ENCODE assay signal across 11 cellular contexts in genomic region chr11:75371930-75372876, GRCh38. TPM values are rescaled to one million over a fixed set of nuclear protein-coding genes. Genes with fewer than 3 reads are reported as not detected.
DNase-seq lines count a peak whose midpoint lies in the region; ATAC-seq and TF ChIP-seq lines count a peak whose summit lies in the region.
"Had no signal": no experiment of that assay in that cellular context is flagged by ENCODE, and none has a peak within 500 bp of the region (broad histone marks: within the 10 kb centered on the region; RNA-seq: fewer than 3 reads in every experiment).

No MANE protein-coding gene starts in this region.

- WGBS in right lobe of liver (ENCODE audit: insufficient coverage, low coverage, low lambda C conversion rate, missing lambda C conversion rate): 27% methylated on average over 6 of the region's 8 CpGs
- WGBS in upper lobe of left lung, 2 donors: 30 to 41% methylated on average over 8 of the region's 8 CpGs

- TF ChIP-seq EP300 in upper lobe of left lung (IDR thresholded peaks at IDR 0.05): peak in 1 of 4 donors; percentile 77

- H3K9me3 Mint-ChIP-seq in T-helper 2 cell treated with Interferon-gamma antibody and Interleukin-4, amounts not matched to agents 5 μg/mL and 100 μg/mL, for 36 hours: peaks cover 4% of the 10 kb centered on the region
- H3K9me3 Mint-ChIP-seq in activated T-helper 1 cell treated with anti-CD3 and anti-CD28 coated beads, Interleukin-12 subunit alpha, Interleukin-12 subunit beta, Interleukin-2, Interleukin-4 antibody, amounts not matched to agents 30 ng/mL and 10 ng/mL and 1 ng/mL, durations not matched to agents 14 hours and 24 hours and 36 hours: no peaks in the 10 kb centered on the region

- peak overlapping the region; percentile 24 for H3K4me3 Mint-ChIP-seq in T-helper 2 cell treated with Interferon-gamma antibody and Interleukin-4, amounts not matched to agents 5 μg/mL and 100 μg/mL, for 36 hours
- no peak overlapping the region for H3K4me3 Mint-ChIP-seq in activated T-helper 1 cell treated with anti-CD3 and anti-CD28 coated beads, Interleukin-12 subunit alpha, Interleukin-12 subunit beta, Interleukin-2, Interleukin-4 antibody, amounts not matched to agents 30 ng/mL and 10 ng/mL and 1 ng/mL, durations not matched to agents 14 hours and 24 hours and 36 hours
- H3K4me3 Mint-ChIP-seq: activated B cell treated with CpG ODN at 0.5 μM for 24 hours had no signal

- no peak for DNase-seq in T-helper 2 cell treated with Interferon-gamma antibody and Interleukin-4, amounts not matched to agents 5 μg/mL and 100 μg/mL, for 36 hours (ENCODE audit: low spot score)
- DNase-seq in T-helper 2 cell (no peak), RWPE2 (ENCODE audit: low spot score) (no peak), right lobe of liver (no peak), upper lobe of left lung (peak in 1 of 2 donors; percentile 48)
- DNase-seq in activated T-helper 1 cell treated with anti-CD3 and anti-CD28 coated beads, Interleukin-12 subunit alpha, Interleukin-12 subunit beta, Interleukin-2, Interleukin-4 antibody, amounts not matched to agents 30 ng/mL and 10 ng/mL and 1 ng/mL, durations not matched to agents 14 hours and 24 hours and 36 hours (ENCODE audit: low spot score): no peak
- no peak for DNase-seq in activated effector memory CD4-positive, alpha-beta T cell treated with Interleukin-2 at 50 U/mL for 16 hours
- no peak for DNase-seq in activated naive CD4-positive, alpha-beta T cell treated with anti-CD3 and anti-CD28 coated beads, Interleukin-2, amount 50 U/mL, for 16 hours
- DNase-seq: activated B cell treated with CpG ODN at 0.5 μM for 24 hours; NK-92 treated with Interleukin-12 subunit alpha and Interleukin-12 subunit beta, amount 100 ng/mL, for 24 hours had no signal

- no peak overlapping the region for H3K27ac ChIP-seq in RWPE2 (ENCODE audit: poor library complexity, severe bottlenecking)
- H3K27ac ChIP-seq in right lobe of liver: no peak overlapping the region
- peak overlapping the region; percentile 65 to 83 (median 76) for H3K27ac ChIP-seq in upper lobe of left lung
- H3K27ac ChIP-seq: neutrophil had no signal

- H3K4me3 ChIP-seq in RWPE2 (ENCODE audit: severe bottlenecking): no peak overlapping the region
- H3K4me3 ChIP-seq in right lobe of liver: no peak overlapping the region
- no peak overlapping the region for H3K4me3 ChIP-seq in upper lobe of left lung

- peak overlapping the region; percentile 5 for H3K27ac Mint-ChIP-seq in T-helper 2 cell treated with Interferon-gamma antibody and Interleukin-4, amounts not matched to agents 5 μg/mL and 100 μg/mL, for 36 hours
- no peak overlapping the region for H3K27ac Mint-ChIP-seq in activated T-helper 1 cell treated with anti-CD3 and anti-CD28 coated beads, Interleukin-12 subunit alpha, Interleukin-12 subunit beta, Interleukin-2, Interleukin-4 antibody, amounts not matched to agents 30 ng/mL and 10 ng/mL and 1 ng/mL, durations not matched to agents 14 hours and 24 hours and 36 hours
- H3K27ac Mint-ChIP-seq: activated B cell treated with CpG ODN at 0.5 μM for 24 hours had no signal

- TF ChIP-seq CTCF in RWPE2 (IDR thresholded peaks at IDR 0.05; ENCODE audit: poor library complexity, severe bottlenecking) (no peak), right lobe of liver (IDR thresholded peaks at IDR 0.05) (no peak), upper lobe of left lung (IDR thresholded peaks at IDR 0.05) (no peak)

- H3K4me1 ChIP-seq in RWPE2 (ENCODE audit: insufficient read depth, poor library complexity, severe bottlenecking) (peaks cover 7% of the 10 kb centered on the region), right lobe of liver (peaks cover 0 to 19% (median 5%) of the 10 kb centered on the region in 4 donors), upper lobe of left lung (peaks cover 23 to 50% (median 31%) of the 10 kb centered on the region in 4 donors)

- H3K36me3 ChIP-seq in RWPE2 (ENCODE audit: low read depth): no peaks in the 10 kb centered on the region
- H3K36me3 ChIP-seq in right lobe of liver: no peaks in the 10 kb centered on the region
- H3K36me3 ChIP-seq in upper lobe of left lung: no peaks in the 10 kb centered on the region
- H3K36me3 ChIP-seq: neutrophil had no signal

- no peaks in the 10 kb centered on the region for H3K27me3 Mint-ChIP-seq in T-helper 2 cell treated with Interferon-gamma antibody and Interleukin-4, amounts not matched to agents 5 μg/mL and 100 μg/mL, for 36 hours (ENCODE audit: low read depth)
- H3K27me3 Mint-ChIP-seq in activated T-helper 1 cell treated with anti-CD3 and anti-CD28 coated beads, Interleukin-12 subunit alpha, Interleukin-12 subunit beta, Interleukin-2, Interleukin-4 antibody, amounts not matched to agents 30 ng/mL and 10 ng/mL and 1 ng/mL, durations not matched to agents 14 hours and 24 hours and 36 hours (ENCODE audit: insufficient read depth): no peaks in the 10 kb centered on the region

- intact Hi-C loops in right lobe of liver (cut with DNase I): no loop called here
- intact Hi-C loops in activated T-helper 1 cell treated with anti-CD3 and anti-CD28 coated beads, Interleukin-12 subunit alpha, Interleukin-12 subunit beta, Interleukin-2, Interleukin-4 antibody, amounts not matched to agents 30 ng/mL and 10 ng/mL and 1 ng/mL, durations not matched to agents 14 hours and 24 hours and 36 hours (cut with micrococcal nuclease): no loop called here

- ATAC-seq in RWPE2 (ENCODE audit: low read depth): peak; percentile 98
- peak; percentile 77 to 93 (median 84) for ATAC-seq in right lobe of liver
- peak; percentile 74 to 83 for ATAC-seq in upper lobe of left lung (ENCODE audit: low FRiP score in 2 of 2)

- H3K9me3 ChIP-seq in RWPE2 (ENCODE audit: severe bottlenecking) (no peaks in the 10 kb centered on the region), right lobe of liver (no peaks in the 10 kb centered on the region), upper lobe of left lung (no peaks in the 10 kb centered on the region)
- H3K9me3 ChIP-seq: neutrophil had no signal

- H3K27me3 ChIP-seq in RWPE2 (ENCODE audit: insufficient read depth, poor library complexity, severe bottlenecking) (no peaks in the 10 kb centered on the region), right lobe of liver (no peaks in the 10 kb centered on the region), upper lobe of left lung (no peaks in the 10 kb centered on the region)
- H3K27me3 ChIP-seq: neutrophil had no signal

- H3K4me1 Mint-ChIP-seq in T-helper 2 cell treated with Interferon-gamma antibody and Interleukin-4, amounts not matched to agents 5 μg/mL and 100 μg/mL, for 36 hours (ENCODE audit: low read depth): peaks cover 21% of the 10 kb centered on the region
- peaks cover 15% of the 10 kb centered on the region for H3K4me1 Mint-ChIP-seq in activated T-helper 1 cell treated with anti-CD3 and anti-CD28 coated beads, Interleukin-12 subunit alpha, Interleukin-12 subunit beta, Interleukin-2, Interleukin-4 antibody, amounts not matched to agents 30 ng/mL and 10 ng/mL and 1 ng/mL, durations not matched to agents 14 hours and 24 hours and 36 hours (ENCODE audit: low read depth)

- TF ChIP-seq POLR2A in right lobe of liver (IDR thresholded peaks at IDR 0.05) (no peak), upper lobe of left lung (IDR thresholded peaks at IDR 0.05) (peak in 1 of 4 donors; percentile 3)

- H3K36me3 Mint-ChIP-seq in T-helper 2 cell treated with Interferon-gamma antibody and Interleukin-4, amounts not matched to agents 5 μg/mL and 100 μg/mL, for 36 hours (ENCODE audit: low read depth): peaks cover 4% of the 10 kb centered on the region
- H3K36me3 Mint-ChIP-seq in activated T-helper 1 cell treated with anti-CD3 and anti-CD28 coated beads, Interleukin-12 subunit alpha, Interleukin-12 subunit beta, Interleukin-2, Interleukin-4 antibody, amounts not matched to agents 30 ng/mL and 10 ng/mL and 1 ng/mL, durations not matched to agents 14 hours and 24 hours and 36 hours (ENCODE audit: low read depth): no peaks in the 10 kb centered on the region

RNA-seq across cellular contexts. Expression of gene ARRB1, which starts 20.7 kb away (rescaled TPM):
- 10 to 100 TPM in 5 of 6 experiments, 1 to 10 TPM in 1; 8.6 to 26.4 (median 24.5) TPM for total RNA-seq in right lobe of liver
- 100 to 1,000 TPM; 119 to 235 (median 170) TPM for total RNA-seq in upper lobe of left lung
- 15.3 and 16.0 TPM in 2 replicates for total RNA-seq in activated T-helper 1 cell treated with anti-CD3 and anti-CD28 coated beads, Interleukin-12 subunit alpha, Interleukin-12 subunit beta, Interleukin-2, Interleukin-4 antibody, amounts not matched to agents 30 ng/mL and 10 ng/mL and 1 ng/mL, durations not matched to agents 14 hours and 24 hours and 36 hours

RNA-seq across cellular contexts. Expression of gene RPS3, which starts 27.1 kb away (rescaled TPM):
- total RNA-seq in right lobe of liver: 100 to 1,000 TPM; 311 to 560 (median 447) TPM
- total RNA-seq in upper lobe of left lung: 1,000 to 10,000 TPM in 4 of 6 donors, 100 to 1,000 TPM in 2; 474 to 2,141 (median 1,268) TPM
- 2,822 and 2,924 TPM in 2 replicates for total RNA-seq in activated T-helper 1 cell treated with anti-CD3 and anti-CD28 coated beads, Interleukin-12 subunit alpha, Interleukin-12 subunit beta, Interleukin-2, Interleukin-4 antibody, amounts not matched to agents 30 ng/mL and 10 ng/mL and 1 ng/mL, durations not matched to agents 14 hours and 24 hours and 36 hours

Comparison
In these comparisons a context has a peak if more than half of its experiments do, and no peak if none do; other contexts are left out.
1. H3K27ac ChIP-seq: peak in upper lobe of left lung (4 of 4); none in RWPE2 (single experiment) and right lobe of liver (0 of 3).
2. Peak in every context shown above with its lines, with median percentiles within 50 percentile points of each other: ATAC-seq.